9 cellular contexts compared by ENCODE assay signal in the genomic region with DNA sequence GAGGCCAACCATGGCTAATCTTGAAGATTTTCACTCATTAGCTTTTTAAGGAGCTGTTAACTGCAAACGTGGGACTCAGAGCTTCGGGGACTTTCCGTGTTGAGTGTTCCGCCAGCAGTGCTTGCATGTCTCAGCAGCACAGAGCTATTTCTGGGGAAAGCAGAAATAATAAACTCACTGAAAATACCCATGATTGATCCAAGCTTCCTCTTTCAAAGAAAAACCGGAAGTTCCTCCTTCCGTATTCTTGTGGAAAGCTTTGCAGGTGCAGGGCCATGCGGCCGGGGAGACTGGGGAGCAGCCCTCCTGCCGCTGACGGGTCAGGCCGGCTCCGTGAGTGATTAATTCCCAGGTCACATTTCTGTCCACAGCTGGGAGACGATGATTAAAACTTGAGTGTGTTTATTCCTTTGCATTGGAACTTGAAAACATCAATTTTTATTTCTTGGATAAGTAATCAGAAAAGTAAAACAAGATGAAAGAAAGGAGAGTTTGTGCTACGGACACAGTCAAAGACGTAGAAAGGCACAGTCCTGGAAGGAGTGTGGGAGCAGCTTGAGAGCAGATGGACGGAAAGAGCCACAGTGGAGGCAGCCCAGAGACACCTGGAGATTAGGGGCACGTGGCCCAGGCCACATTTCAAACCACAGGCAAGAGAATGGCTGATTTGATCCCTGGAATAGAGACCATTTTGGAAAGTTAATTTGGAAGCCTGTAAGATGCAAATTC. TPM values are rescaled to one million over a fixed set of nuclear protein-coding genes. Genes with fewer than 3 reads are reported as not detected.
DNase-seq lines count a peak whose midpoint lies in the region; ATAC-seq and TF ChIP-seq lines count a peak whose summit lies in the region.
"Had no signal": no experiment of that assay in that cellular context is flagged by ENCODE, and none has a peak within 500 bp of the region (broad histone marks: within the 10 kb centered on the region; RNA-seq: fewer than 3 reads in every experiment).

No MANE protein-coding gene starts in this region.

- peaks cover 6% of the 10 kb centered on the region; the same call in 1 of the 2 replicates for H3F3A ChIP-seq in SU-DHL-6 (ENCODE audit: insufficient read depth)

- DNase-seq in neuronal stem cell (ENCODE audit: low spot score): no peak
- DNase-seq in HuH-7.5 (ENCODE audit: low spot score): no peak
- no peak for DNase-seq in activated CD4-positive, alpha-beta T cell treated with anti-CD3 and anti-CD28 coated beads for 1 hour
- DNase-seq in NCI-H1092 treated with DMSO at 0.1 percent for 48 hours (lab: John Stamatoyannopoulos, UW): no peak
- DNase-seq in HK-2 (ENCODE audit: unreplicated experiment): no peak

- H4K8ac ChIP-seq in neuronal stem cell (ENCODE audit: low read depth, low read length): no peak overlapping the region

- peak; percentile 86 for ATAC-seq in HG02885 (IDR thresholded peaks at IDR 0.05; ENCODE audit: poor library complexity, unreplicated experiment)

- H2AFZ ChIP-seq in SU-DHL-6 (ENCODE audit: low read depth, low read length, severe bottlenecking) (no peak overlapping the region), neuronal stem cell (ENCODE audit: low read length) (peak overlapping the region; percentile 16)
- H2AFZ ChIP-seq: parathyroid adenoma had no signal

- H3K9me3 ChIP-seq in SU-DHL-6 (ENCODE audit: insufficient read depth, low read length) (no peaks in the 10 kb centered on the region), neuronal stem cell (replicated peaks in 1 of 2; ENCODE audit: control insufficient read depth in 2 of 2, insufficient read depth in 1 of 2, low read depth in 1 of 2, low read length in 2 of 2) (no peaks in the 10 kb centered on the region)

- H3K27ac ChIP-seq in SU-DHL-6 (ENCODE audit: low read depth, low read length) (0 out of 2 replicates have a peak overlapping the region, but pooled peaks have one; percentile 3), neuronal stem cell (replicated peaks; ENCODE audit: low read length) (no peak overlapping the region)
- H3K27ac ChIP-seq: parathyroid adenoma had no signal

- H3K4me2 ChIP-seq in SU-DHL-6 (ENCODE audit: low read depth, low read length, poor library complexity, severe bottlenecking): peak overlapping the region; percentile 46
- no peak overlapping the region for H3K4me2 ChIP-seq in neuronal stem cell (ENCODE audit: insufficient read depth, low read length, poor library complexity, severe bottlenecking)

- H4K91ac ChIP-seq in neuronal stem cell (ENCODE audit: low read depth, low read length, poor library complexity): no peak overlapping the region

- H2BK15ac ChIP-seq in neuronal stem cell (ENCODE audit: low read length): no peak overlapping the region

- H3K36me3 ChIP-seq in SU-DHL-6 (ENCODE audit: low read length): no peaks in the 10 kb centered on the region
- no peaks in the 10 kb centered on the region for H3K36me3 ChIP-seq in neuronal stem cell (replicated peaks in 1 of 2; ENCODE audit: control insufficient read depth in 2 of 2, insufficient read depth in 2 of 2, low read length in 2 of 2)

- peaks cover 0 to 1% of the 10 kb centered on the region in 2 donors for H3K4me1 ChIP-seq in neuronal stem cell (ENCODE audit: control insufficient read depth in 2 of 2, insufficient read depth in 1 of 2, low read depth in 1 of 2, low read length in 2 of 2)
- H3K4me1 ChIP-seq: parathyroid adenoma had no signal

- no peaks in the 10 kb centered on the region for H4K20me1 ChIP-seq in SU-DHL-6 (ENCODE audit: low read depth, low read length)

- H3K27me3 ChIP-seq in SU-DHL-6 (ENCODE audit: low read length) (no peaks in the 10 kb centered on the region), neuronal stem cell (ENCODE audit: control insufficient read depth in 3 of 3, insufficient read depth in 3 of 3, low read depth in 1 of 3, low read length in 3 of 3) (peaks cover 0 to 26% (median 0%) of the 10 kb centered on the region in 3 experiments)

- H3K23ac ChIP-seq in neuronal stem cell (ENCODE audit: low read depth, low read length, poor library complexity): no peak overlapping the region

- H3K9me2 ChIP-seq in SU-DHL-6 (replicated peaks; ENCODE audit: insufficient read depth, low read length): no peaks in the 10 kb centered on the region

- H3K79me1 ChIP-seq in neuronal stem cell (ENCODE audit: low read depth, low read length): peaks cover 4% of the 10 kb centered on the region

- no peaks in the 10 kb centered on the region for H3K79me2 ChIP-seq in SU-DHL-6 (ENCODE audit: insufficient read depth, low read length)
- H3K79me2 ChIP-seq: parathyroid adenoma had no signal

- no peak overlapping the region for H2BK5ac ChIP-seq in neuronal stem cell (ENCODE audit: low read length)

- no peak for TF ChIP-seq CTCF in SU-DHL-6 (IDR thresholded peaks at IDR 0.05; ENCODE audit: insufficient read depth, low read length, poor library complexity, severe bottlenecking)

- no peak overlapping the region for H3K4ac ChIP-seq in neuronal stem cell (ENCODE audit: low read length)

- no CpG with 5 or more reads among the region's 17 CpGs for WGBS in neuronal stem cell (ENCODE audit: extremely low coverage in 2 of 2, insufficient read length in 2 of 2, insufficient replicate concordance in 1 of 2), 2 donors

- H2BK120ac ChIP-seq in neuronal stem cell (ENCODE audit: low read depth, low read length): no peak overlapping the region

- no peak overlapping the region for H2BK12ac ChIP-seq in neuronal stem cell (ENCODE audit: low read length)

- no peak overlapping the region for H2AK5ac ChIP-seq in neuronal stem cell (ENCODE audit: low read depth, low read length)

- no peak overlapping the region for H3K4me3 ChIP-seq in SU-DHL-6 (ENCODE audit: insufficient read depth, low read length, poor library complexity, severe bottlenecking)
- H3K4me3 ChIP-seq in neuronal stem cell (ENCODE audit: low read length in 2 of 2): no peak overlapping the region

- no peak overlapping the region for H3K14ac ChIP-seq in neuronal stem cell (ENCODE audit: low read length)

- H3K18ac ChIP-seq in neuronal stem cell (ENCODE audit: low read length): no peak overlapping the region

- peak; percentile 33 for TF ChIP-seq POLR2A in GM19193 (IDR thresholded peaks at IDR 0.05; ENCODE audit: extremely low read depth, insufficient read depth, insufficient read length)

- H3K9ac ChIP-seq in SU-DHL-6 (ENCODE audit: low read length) (no peak overlapping the region), neuronal stem cell (ENCODE audit: low read depth, low read length, poor library complexity) (no peak overlapping the region)
- H3K9ac ChIP-seq: parathyroid adenoma had no signal

RNA-seq across cellular contexts. Expression of a gene that starts 54.2 kb away (rescaled TPM):
- 10.5 TPM for polyA plus RNA-seq in neuronal stem cell (2013, experiment 1 of 2)
- 11.0 TPM for polyA plus RNA-seq in neuronal stem cell (2013, experiment 2 of 2)
